In genomic region chr9:125963932-125964331, GRCh38 we compare ENCODE assay signal across 25 cellular contexts.
"Had no signal": no experiment of that assay in that cellular context is flagged by ENCODE, and none has a peak within 500 bp of the region (broad histone marks: within the 10 kb centered on the region; RNA-seq: fewer than 3 reads in every experiment).

No MANE protein-coding gene starts in this region.

- H3K4me1 ChIP-seq: Peyer's patch had no signal

- H3K4me3 ChIP-seq: K562, Peyer's patch, SJCRH30 had no signal

- DNase-seq: activated CD4-positive, alpha-beta memory T cell treated with anti-CD3 and anti-CD28 coated beads, Interleukin-2, amount 10 ng/mL, durations not matched to agents 7 days and 5 days; activated CD4-positive, alpha-beta T cell treated with anti-CD3 and anti-CD28 coated beads, Interleukin-2, amount 50 U/mL, for 1 hour; activated CD4-positive, CD25-positive, alpha-beta regulatory T cell; activated gamma-delta T cell; activated naive CD4-positive, alpha-beta T cell treated with anti-CD3 and anti-CD28 coated beads, Interleukin-2, amount 10 ng/mL, durations not matched to agents 7 days and 5 days; activated naive CD8-positive, alpha-beta T cell treated with anti-CD3 and anti-CD28 coated beads for 36 hours; activated T-cell treated with anti-CD3 and anti-CD28 coated beads for 4 hours; activated T-cell treated with anti-CD3 and anti-CD28 coated beads, Interleukin-2, amount 50 U/mL, for 48 hours; anterior cingulate cortex; central memory CD4-positive, alpha-beta T cell; Karpas-422; MM.1S; NCI-H1105; NCI-H1436; NCI-H1694 treated with DMSO at 0.1 percent for 48 hours; NCI-H2029 treated with DMSO at 0.1 percent for 48 hours; NCI-H510A treated with DMSO at 0.1 percent for 48 hours; NCI-H69; Peyer's patch; Right ventricle myocardium superior; SJCRH30 had no signal

- H3K27me3 Mint-ChIP-seq: activated CD4-positive, alpha-beta memory T cell treated with anti-CD3 and anti-CD28 coated beads, Interleukin-2, amount 10 ng/mL, durations not matched to agents 7 days and 5 days; activated naive CD4-positive, alpha-beta T cell treated with anti-CD3 and anti-CD28 coated beads, Interleukin-2, amount 10 ng/mL, durations not matched to agents 7 days and 5 days; activated naive CD8-positive, alpha-beta T cell treated with anti-CD3 and anti-CD28 coated beads for 36 hours; activated T-helper 17 cell treated with anti-CD3 and anti-CD28 coated beads, Interleukin-2, amount 50 U/mL, for 72 hours had no signal

- H3K9me3 ChIP-seq: Peyer's patch, SJCRH30 had no signal

- H3K4me1 Mint-ChIP-seq: activated naive CD4-positive, alpha-beta T cell treated with anti-CD3 and anti-CD28 coated beads, Interleukin-2, amount 10 ng/mL, durations not matched to agents 7 days and 5 days had no signal

- H3K9me3 Mint-ChIP-seq: activated CD4-positive, alpha-beta memory T cell treated with anti-CD3 and anti-CD28 coated beads, Interleukin-2, amount 10 ng/mL, durations not matched to agents 7 days and 5 days; activated naive CD4-positive, alpha-beta T cell treated with anti-CD3 and anti-CD28 coated beads, Interleukin-2, amount 10 ng/mL, durations not matched to agents 7 days and 5 days; activated naive CD8-positive, alpha-beta T cell treated with anti-CD3 and anti-CD28 coated beads for 36 hours; activated T-helper 17 cell treated with anti-CD3 and anti-CD28 coated beads, Interleukin-2, amount 50 U/mL, for 72 hours; T-helper 1 cell treated with Interleukin-12 subunit alpha and Interleukin-12 subunit beta and Interleukin-4 antibody, amounts not matched to agents 30 μg/mL and 1 μg/mL, for 36 hours had no signal

- H3K27me3 ChIP-seq: Peyer's patch, SJCRH30 had no signal

- H3K36me3 Mint-ChIP-seq: activated naive CD8-positive, alpha-beta T cell treated with anti-CD3 and anti-CD28 coated beads for 36 hours had no signal

- H3K27ac ChIP-seq: Peyer's patch, RWPE1, SJCRH30 had no signal

- H3K4me3 Mint-ChIP-seq: activated CD4-positive, alpha-beta memory T cell treated with anti-CD3 and anti-CD28 coated beads, Interleukin-2, amount 10 ng/mL, durations not matched to agents 7 days and 5 days; activated naive CD4-positive, alpha-beta T cell treated with anti-CD3 and anti-CD28 coated beads, Interleukin-2, amount 10 ng/mL, durations not matched to agents 7 days and 5 days; activated naive CD8-positive, alpha-beta T cell treated with anti-CD3 and anti-CD28 coated beads for 36 hours; activated T-helper 17 cell treated with anti-CD3 and anti-CD28 coated beads, Interleukin-2, amount 50 U/mL, for 72 hours; T-helper 1 cell treated with Interleukin-12 subunit alpha and Interleukin-12 subunit beta and Interleukin-4 antibody, amounts not matched to agents 30 μg/mL and 1 μg/mL, for 36 hours had no signal

- H3K27ac Mint-ChIP-seq: activated CD4-positive, alpha-beta memory T cell treated with anti-CD3 and anti-CD28 coated beads, Interleukin-2, amount 10 ng/mL, durations not matched to agents 7 days and 5 days; activated naive CD4-positive, alpha-beta T cell treated with anti-CD3 and anti-CD28 coated beads, Interleukin-2, amount 10 ng/mL, durations not matched to agents 7 days and 5 days; activated naive CD8-positive, alpha-beta T cell treated with anti-CD3 and anti-CD28 coated beads for 36 hours; activated T-helper 17 cell treated with anti-CD3 and anti-CD28 coated beads, Interleukin-2, amount 50 U/mL, for 72 hours; T-helper 1 cell treated with Interleukin-12 subunit alpha and Interleukin-12 subunit beta and Interleukin-4 antibody, amounts not matched to agents 30 μg/mL and 1 μg/mL, for 36 hours had no signal
